8 cellular contexts compared by ENCODE assay signal in genomic region chr20:64285579-64286427, GRCh38. TPM values are rescaled to one million over a fixed set of nuclear protein-coding genes. Genes with fewer than 3 reads are reported as not detected.
DNase-seq lines count a peak whose midpoint lies in the region; ATAC-seq and TF ChIP-seq lines count a peak whose summit lies in the region.
"Not testable (repeated sequence)": the region's sequence is repeated elsewhere in the genome, so short reads cannot be mapped to it uniquely, and the experiment has no call there.

No MANE protein-coding gene starts in this region.

- H3K36me3 ChIP-seq in colonic mucosa; lung (ENCODE audit: control insufficient read depth in 2 of 2, insufficient read depth in 2 of 2, low read length in 2 of 2): not testable (repeated sequence)

- ATAC-seq in GM19455 (IDR thresholded peaks at IDR 0.05; ENCODE audit: unreplicated experiment) (peak; percentile 92), HG03378 (IDR thresholded peaks at IDR 0.05; ENCODE audit: unreplicated experiment) (peak; percentile 87)
- ATAC-seq in lung (ENCODE audit: insufficient read depth, low FRiP score) = not testable (repeated sequence)

- H3K9me3 ChIP-seq in colonic mucosa; lung (ENCODE audit: control insufficient read depth in 2 of 2, insufficient read depth in 1 of 2, low read length in 1 of 2): not testable (repeated sequence)

- H3K4me1 ChIP-seq in colonic mucosa; lung (ENCODE audit: control insufficient read depth in 2 of 2, insufficient read depth in 2 of 2, low read length in 2 of 2): not testable (repeated sequence)

- intact Hi-C loops in colonic mucosa (cut with DNase I) = not testable (repeated sequence)

- TF ChIP-seq CTCF in colonic mucosa (IDR thresholded peaks at IDR 0.05) (peak; percentile 61), lung (IDR thresholded peaks at IDR 0.05; ENCODE audit: control extremely low read depth, extremely low read depth) (peak; percentile 1)

- H3K9ac ChIP-seq in colonic mucosa (ENCODE audit: low read depth in 2 of 2, low read length in 2 of 2) = not testable (repeated sequence)

- not testable (repeated sequence) for H3K27ac ChIP-seq in colonic mucosa; lung (ENCODE audit: low read depth in 1 of 2, low read length in 1 of 2)

- not testable (repeated sequence) for H3K4me3 ChIP-seq in colonic mucosa, lung

- H3K27me3 ChIP-seq in colonic mucosa; lung (ENCODE audit: control insufficient read depth, insufficient read depth): not testable (repeated sequence)

- DNase-seq in COR-L47 (lab: John Stamatoyannopoulos, UW) = peak; percentile 65
- DNase-seq in NCI-H82 (lab: John Stamatoyannopoulos, UW) = peak; percentile 89
- peak; percentile 70 to 76 for DNase-seq in activated CD4-positive, alpha-beta T cell treated with anti-CD3 and anti-CD28 coated beads, Interleukin-2, amount 50 U/mL, for 4 hours
- DNase-seq in colonic mucosa = peak; percentile 74
- peak; percentile 75 for DNase-seq in lung (ENCODE audit: low spot score)
- peak; percentile 52 for DNase-seq in stimulated activated CD8-positive, alpha-beta memory T cell treated with anti-CD3 and anti-CD28 coated beads, Interleukin-12 subunit alpha, Interleukin-12 subunit beta, amount 100 ng/mL, for 24 hours (ENCODE audit: extremely low read depth)

- WGBS in lung, 2 donors = 83 to 86% methylated on average over 35 to 44 of the region's 44 CpGs

RNA-seq across cellular contexts. Expression of gene PCMTD2, which starts 30.3 kb away (rescaled TPM):
- 10 to 100 TPM; 23.3 to 35.7 TPM for total RNA-seq in colonic mucosa
- total RNA-seq in lung = 100 to 1,000 TPM in 1 of 2 donors, 10 to 100 TPM in 1; 27.5 to 123 TPM
- polyA plus RNA-seq in lung = 10 to 100 TPM; 16.5 to 22.9 TPM
